Comparison of ENCODE assay signal across 22 cellular contexts in the genomic region with DNA sequence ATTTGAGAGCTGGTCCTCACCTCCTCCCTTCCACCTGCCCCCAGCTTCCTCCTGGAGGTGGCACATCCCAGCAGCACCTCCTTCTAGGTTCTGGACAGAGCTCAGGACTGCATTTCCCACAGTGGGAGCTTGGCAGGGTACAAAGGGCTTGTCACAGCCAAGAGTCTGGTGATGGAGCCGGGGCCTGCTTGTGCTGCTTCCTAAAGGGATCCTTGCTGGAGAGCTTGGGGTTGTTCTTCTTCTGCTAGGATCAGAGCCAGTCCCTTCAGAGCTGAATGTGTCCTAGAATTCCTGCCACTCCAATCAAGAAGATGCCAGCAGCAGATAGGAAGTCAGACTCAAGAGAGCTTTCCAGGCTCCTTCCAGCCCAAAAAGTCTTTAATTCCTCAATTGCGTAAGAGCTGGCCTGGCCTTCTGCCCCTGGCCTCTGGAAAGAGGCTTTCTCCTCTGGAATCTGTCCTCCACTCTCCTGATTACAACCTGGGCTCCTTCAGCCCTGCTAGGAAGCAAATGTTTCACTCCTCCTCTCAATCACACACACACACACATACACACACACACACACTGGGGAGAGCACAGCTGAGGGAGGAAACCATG. TPM values are rescaled to one million over a fixed set of nuclear protein-coding genes. Genes with fewer than 3 reads are reported as not detected.
DNase-seq lines count a peak whose midpoint lies in the region; ATAC-seq and TF ChIP-seq lines count a peak whose summit lies in the region.
"Had no signal": no experiment of that assay in that cellular context is flagged by ENCODE, and none has a peak within 500 bp of the region (broad histone marks: within the 10 kb centered on the region; RNA-seq: fewer than 3 reads in every experiment).

No MANE protein-coding gene starts in this region.

- intact Hi-C loops in left cardiac atrium (cut with DNase I) (no loop called here), cardiac septum (cut with DNase I) (no loop called here), sciatic nerve (cut with DNase I) (no loop called here), prostate gland (cut with DNase I) (no loop called here)

- H3K9me3 ChIP-seq in gastroesophageal sphincter, result no peaks in the 10 kb centered on the region
- H3K9me3 ChIP-seq in prostate gland, result no peaks in the 10 kb centered on the region
- H3K9me3 ChIP-seq: BE2C, Caco-2, mucosa of descending colon had no signal

- TF ChIP-seq POLR2A in gastroesophageal sphincter (IDR thresholded peaks at IDR 0.05) (no peak), prostate gland (IDR thresholded peaks at IDR 0.05) (no peak)

- no peaks in the 10 kb centered on the region for H3K4me1 ChIP-seq in gastroesophageal sphincter
- no peaks in the 10 kb centered on the region for H3K4me1 ChIP-seq in prostate gland (replicated peaks)
- H3K4me1 ChIP-seq: BE2C, Caco-2 had no signal

- no peak for TF ChIP-seq EP300 in gastroesophageal sphincter (IDR thresholded peaks at IDR 0.05)

- DNase-seq in left cardiac atrium (peak; percentile 44), cardiac septum (ENCODE audit: low spot score) (no peak), sciatic nerve (ENCODE audit: low spot score) (no peak), prostate gland (ENCODE audit: low spot score) (no peak), NK-92 (lab: John Stamatoyannopoulos, UW; ENCODE audit: unreplicated experiment) (no peak)
- DNase-seq: activated CD4-positive, alpha-beta memory T cell treated with anti-CD3 and anti-CD28 coated beads, Interleukin-2, amount 10 ng/mL, durations not matched to agents 7 days and 5 days; activated effector memory CD4-positive, alpha-beta T cell treated with Interleukin-2 at 50 U/mL for 16 hours; BE2C; brain microvascular endothelial cell; Caco-2; endodermal cell; left colon; mucosa of descending colon; NCI-H1105 treated with DMSO at 0.1 percent for 48 hours; NCI-H2081; NCI-H82; OCI-M1; SHP77 treated with DMSO at 0.1 percent for 48 hours had no signal

- ATAC-seq in left cardiac atrium, result peak; percentile 43 to 58
- peak; percentile 34 for ATAC-seq in gastroesophageal sphincter
- peak; percentile 89 for ATAC-seq in sciatic nerve
- ATAC-seq: left colon, mucosa of descending colon had no signal

- H3K36me3 ChIP-seq in gastroesophageal sphincter (no peaks in the 10 kb centered on the region), prostate gland (no peaks in the 10 kb centered on the region)
- H3K36me3 ChIP-seq: BE2C, brain microvascular endothelial cell had no signal

- no peak for TF ChIP-seq CTCF in gastroesophageal sphincter (IDR thresholded peaks at IDR 0.05)
- TF ChIP-seq CTCF in prostate gland (IDR thresholded peaks at IDR 0.05), result no peak

- H3K27me3 ChIP-seq in gastroesophageal sphincter (peaks cover 51% of the 10 kb centered on the region), prostate gland (replicated peaks; ENCODE audit: insufficient read depth) (no peaks in the 10 kb centered on the region)
- H3K27me3 ChIP-seq: brain microvascular endothelial cell had no signal

- no peak overlapping the region for H3K27ac ChIP-seq in gastroesophageal sphincter
- no peak overlapping the region for H3K27ac ChIP-seq in prostate gland
- H3K27ac ChIP-seq: brain microvascular endothelial cell, coronary artery had no signal

- no peak overlapping the region for H3K4me3 ChIP-seq in gastroesophageal sphincter
- H3K4me3 ChIP-seq in prostate gland, result no peak overlapping the region
- H3K4me3 ChIP-seq: coronary artery, mucosa of descending colon had no signal

- 37% methylated on average over 2 of the region's 2 CpGs; no CpG with 5 or more reads in 1 of the 2 donors for WGBS in gastroesophageal sphincter (ENCODE audit: low coverage in 1 of 2), 2 donors
- WGBS in prostate gland, result 49% methylated on average over 2 of the region's 2 CpGs

RNA-seq across cellular contexts. Expression of a gene that starts 4.4 kb away (rescaled TPM):
- 1 to 10 TPM in 1 of 2 donors, under 1 TPM in 1; 0.65 to 1.4 TPM for total RNA-seq in left cardiac atrium
- total RNA-seq in cardiac septum, result 0.67 TPM
- total RNA-seq in gastroesophageal sphincter, result 1 to 10 TPM in 1 of 4 donors, under 1 TPM in 3; 0.16 to 3.9 (median 0.41) TPM
- total RNA-seq in sciatic nerve, result 3.8 TPM
- under 1 TPM in 1 of 2 donors, not detected in 1; 0.45 TPM for total RNA-seq in prostate gland
- total RNA-seq: activated CD4-positive, alpha-beta memory T cell treated with anti-CD3 and anti-CD28 coated beads, Interleukin-2, amount 10 ng/mL, durations not matched to agents 7 days and 5 days; Caco-2 had no signal

RNA-seq across cellular contexts. Expression of a gene that starts 27.1 kb away (rescaled TPM):
- total RNA-seq in left cardiac atrium (not detected), cardiac septum (not detected), gastroesophageal sphincter (not detected), sciatic nerve (not detected), prostate gland (not detected)
- total RNA-seq: activated CD4-positive, alpha-beta memory T cell treated with anti-CD3 and anti-CD28 coated beads, Interleukin-2, amount 10 ng/mL, durations not matched to agents 7 days and 5 days; Caco-2; endodermal cell; left colon; mucosa of descending colon; skeletal muscle tissue; urinary bladder had no signal

RNA-seq across cellular contexts. Expression of a gene that starts 51.9 kb away (rescaled TPM):
- total RNA-seq in left cardiac atrium (not detected), cardiac septum (not detected), gastroesophageal sphincter (not detected), sciatic nerve (not detected), prostate gland (not detected)
- total RNA-seq: activated CD4-positive, alpha-beta memory T cell treated with anti-CD3 and anti-CD28 coated beads, Interleukin-2, amount 10 ng/mL, durations not matched to agents 7 days and 5 days; Caco-2; endodermal cell; left colon; mucosa of descending colon; skeletal muscle tissue; urinary bladder had no signal

Comparison
In these comparisons a context has a peak if more than half of its experiments do, and no peak if none do; other contexts are left out.
1. ATAC-seq: peak in every context shown above with its lines; median percentile 89 in sciatic nerve; 50 in left cardiac atrium; 34 in gastroesophageal sphincter.